In the genomic region with DNA sequence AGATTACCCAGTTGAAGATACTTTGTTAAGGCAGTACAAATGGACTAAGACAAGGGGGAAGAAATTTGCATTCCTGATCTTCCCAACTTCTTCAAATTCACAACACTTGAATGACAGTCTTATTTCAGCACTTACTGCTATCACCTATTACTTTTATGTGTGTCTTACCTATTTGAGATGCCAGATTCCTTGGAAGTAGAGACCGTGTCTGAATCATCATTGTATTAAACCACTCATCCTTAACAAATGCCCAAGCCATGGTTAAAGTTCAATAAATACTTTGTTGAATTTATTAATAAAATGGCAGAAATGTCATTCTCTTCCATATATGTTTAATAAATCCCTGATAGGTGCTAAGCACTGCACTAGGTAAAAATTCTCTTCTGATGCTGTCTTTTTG, we compare ENCODE assay signal across 20 cellular contexts.
"Had no signal": no experiment of that assay in that cellular context is flagged by ENCODE, and none has a peak within 500 bp of the region (broad histone marks: within the 10 kb centered on the region; RNA-seq: fewer than 3 reads in every experiment).

No MANE protein-coding gene starts in this region.

- H3K27me3 ChIP-seq: body of pancreas, esophagus muscularis mucosa, tibial artery had no signal

- H3K27ac ChIP-seq: body of pancreas, esophagus muscularis mucosa, tibial artery, WERI-Rb-1 had no signal

- H3K4me1 ChIP-seq: body of pancreas, esophagus muscularis mucosa, tibial artery had no signal

- H3K27ac Mint-ChIP-seq: activated CD4-positive, alpha-beta T cell treated with anti-CD3 and anti-CD28 coated beads, Interleukin-2, amount 10 ng/mL, durations not matched to agents 7 days and 5 days; activated CD8-positive, alpha-beta memory T cell treated with anti-CD3 and anti-CD28 coated beads, Interleukin-2, amount 10 ng/mL, durations not matched to agents 7 days and 5 days; activated CD8-positive, alpha-beta T cell treated with anti-CD3 and anti-CD28 coated beads for 36 hours; natural killer cell treated with Interleukin-12 subunit alpha and Interleukin-12 subunit beta and Interleukin-15 and Interleukin-18, amount 100 ng/mL, for 72 hours; progenitor cell of endocrine pancreas; T-helper 2 cell treated with Interferon-gamma antibody and Interleukin-4, amounts not matched to agents 5 μg/mL and 100 μg/mL, for 36 hours had no signal

- H3K4me3 Mint-ChIP-seq: activated CD4-positive, alpha-beta T cell treated with anti-CD3 and anti-CD28 coated beads, Interleukin-2, amount 10 ng/mL, durations not matched to agents 7 days and 5 days; activated CD8-positive, alpha-beta memory T cell treated with anti-CD3 and anti-CD28 coated beads, Interleukin-2, amount 10 ng/mL, durations not matched to agents 7 days and 5 days; activated CD8-positive, alpha-beta T cell treated with anti-CD3 and anti-CD28 coated beads for 36 hours; natural killer cell treated with Interleukin-12 subunit alpha and Interleukin-12 subunit beta and Interleukin-15 and Interleukin-18, amount 100 ng/mL, for 72 hours; T-helper 2 cell treated with Interferon-gamma antibody and Interleukin-4, amounts not matched to agents 5 μg/mL and 100 μg/mL, for 36 hours had no signal

- H3K9me3 Mint-ChIP-seq: activated CD4-positive, alpha-beta T cell treated with anti-CD3 and anti-CD28 coated beads, Interleukin-2, amount 10 ng/mL, durations not matched to agents 7 days and 5 days; activated CD8-positive, alpha-beta T cell treated with anti-CD3 and anti-CD28 coated beads for 36 hours; natural killer cell treated with Interleukin-12 subunit alpha and Interleukin-12 subunit beta and Interleukin-15 and Interleukin-18, amount 100 ng/mL, for 72 hours; T-helper 2 cell treated with Interferon-gamma antibody and Interleukin-4, amounts not matched to agents 5 μg/mL and 100 μg/mL, for 36 hours had no signal

- H3K9me3 ChIP-seq: body of pancreas, esophagus muscularis mucosa, tibial artery had no signal

- DNase-seq: activated CD4-positive, alpha-beta T cell treated with anti-CD3 and anti-CD28 coated beads, Interleukin-2, amount 10 ng/mL, durations not matched to agents 7 days and 5 days; activated CD4-positive, CD25-positive, alpha-beta regulatory T cell treated with anti-CD3 and anti-CD28 coated beads, Interleukin-2, amount 50 U/mL, for 72 hours; activated CD8-positive, alpha-beta memory T cell treated with anti-CD3 and anti-CD28 coated beads, Interleukin-2, amount 10 ng/mL, durations not matched to agents 7 days and 5 days; activated naive CD4-positive, alpha-beta T cell; activated T-cell treated with anti-CD3 and anti-CD28 coated beads for 4 hours; anterior cingulate cortex; body of pancreas; effector memory CD4-positive, alpha-beta T cell; glutamatergic neuron; hippocampal formation; midbrain; stimulated activated CD4-positive, alpha-beta T cell treated with anti-CD3 and anti-CD28 coated beads, Interleukin-4, amount 100 ng/mL, for 1 hour; stimulated activated naive CD4-positive, alpha-beta T cell; tibial artery; WERI-Rb-1 had no signal

- ATAC-seq: body of pancreas had no signal

- H3K27me3 Mint-ChIP-seq: activated CD4-positive, alpha-beta T cell treated with anti-CD3 and anti-CD28 coated beads, Interleukin-2, amount 10 ng/mL, durations not matched to agents 7 days and 5 days; activated CD8-positive, alpha-beta memory T cell treated with anti-CD3 and anti-CD28 coated beads, Interleukin-2, amount 10 ng/mL, durations not matched to agents 7 days and 5 days; activated CD8-positive, alpha-beta T cell treated with anti-CD3 and anti-CD28 coated beads for 36 hours; natural killer cell treated with Interleukin-12 subunit alpha and Interleukin-12 subunit beta and Interleukin-15 and Interleukin-18, amount 100 ng/mL, for 72 hours; progenitor cell of endocrine pancreas had no signal

- H3K4me3 ChIP-seq: body of pancreas, esophagus muscularis mucosa, tibial artery had no signal
